15 cellular contexts compared by ENCODE assay signal in the genomic region with DNA sequence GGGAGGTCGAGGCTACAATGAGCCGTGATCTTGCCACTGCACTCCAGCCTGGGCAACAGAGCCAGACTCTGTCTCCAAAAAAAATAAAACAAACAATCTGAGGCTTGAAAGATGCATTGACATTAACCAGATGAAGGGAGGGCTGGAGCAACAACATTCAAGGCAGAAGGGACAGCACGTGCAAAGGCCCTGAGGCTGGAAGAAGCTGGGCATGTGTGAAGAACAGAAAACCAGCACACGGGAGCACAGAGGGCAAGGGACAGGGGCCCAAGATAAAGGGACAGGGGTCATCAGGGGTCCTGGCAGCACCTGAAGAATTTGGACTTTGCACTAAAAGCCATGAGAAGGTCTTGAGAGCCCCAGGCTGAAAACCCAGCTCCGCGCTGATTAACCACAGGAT. TPM values are rescaled to one million over a fixed set of nuclear protein-coding genes. Genes with fewer than 3 reads are reported as not detected.
DNase-seq lines count a peak whose midpoint lies in the region; ATAC-seq, FAIRE-seq and TF ChIP-seq lines count a peak whose summit lies in the region.
"Had no signal": no experiment of that assay in that cellular context is flagged by ENCODE, and none has a peak within 500 bp of the region (broad histone marks: within the 10 kb centered on the region; RNA-seq: fewer than 3 reads in every experiment).

No MANE protein-coding gene starts in this region.

- no peaks in the 10 kb centered on the region for H3K9me3 Mint-ChIP-seq in HFFc6
- H3K9me3 Mint-ChIP-seq in T-cell, result no peaks in the 10 kb centered on the region
- H3K9me3 Mint-ChIP-seq: H9 had no signal

- H3K36me3 ChIP-seq in keratinocyte (ENCODE audit: control insufficient read depth in 2 of 2, extremely low read depth in 1 of 2, insufficient read depth in 2 of 2, low read length in 2 of 2), result peaks cover 0 to 3% of the 10 kb centered on the region in 2 experiments
- H3K36me3 ChIP-seq in smooth muscle cell (ENCODE audit: low read depth), result no peaks in the 10 kb centered on the region
- H3K36me3 ChIP-seq: Peyer's patch had no signal

- H3K4me1 ChIP-seq in keratinocyte (ENCODE audit: control insufficient read depth, extremely low read depth, insufficient read depth, low read length), result peaks cover 54% of the 10 kb centered on the region
- H3K4me1 ChIP-seq in smooth muscle cell (ENCODE audit: low read depth), result peaks cover 14% of the 10 kb centered on the region

- CTCF ChIA-PET in T-cell (lab: Charles Lee), result interaction anchor here in 1 of 2 donors (0.6 kb wide), 1 partner anchor 500 kb away, joined by 6 read pairs; no protein-coding TSS in a partner anchor

- ATAC-seq in T-cell (replicated peaks in 1 of 4), result no peak
- ATAC-seq in HG02852 (IDR thresholded peaks at IDR 0.05; ENCODE audit: unreplicated experiment), result no peak

- H3K9me1 ChIP-seq in keratinocyte (ENCODE audit: control insufficient read depth, extremely low read depth, insufficient read depth, low read length), result no peaks in the 10 kb centered on the region

- H3K36me3 Mint-ChIP-seq in HFFc6 (ENCODE audit: low read depth) (no peaks in the 10 kb centered on the region), T-cell (no peaks in the 10 kb centered on the region)

- H3F3A ChIP-seq in smooth muscle cell (ENCODE audit: low read depth), result peaks cover 19% of the 10 kb centered on the region

- H3K79me2 ChIP-seq in keratinocyte (ENCODE audit: control insufficient read depth, insufficient read depth, low read length), result no peaks in the 10 kb centered on the region
- H3K79me2 ChIP-seq in smooth muscle cell (ENCODE audit: low read depth), result peaks cover 5% of the 10 kb centered on the region

- H3K4me3 Mint-ChIP-seq in HFFc6, result peak overlapping the region; percentile 20; the same call in 1 of the 2 replicates
- no peak overlapping the region for H3K4me3 Mint-ChIP-seq in T-cell
- H3K4me3 Mint-ChIP-seq: H9 had no signal

- no peaks in the 10 kb centered on the region for H3K27me3 ChIP-seq in keratinocyte (ENCODE audit: control insufficient read depth, extremely low read depth, insufficient read depth, low read length)
- no peaks in the 10 kb centered on the region for H3K27me3 ChIP-seq in smooth muscle cell (ENCODE audit: low read depth)
- H3K27me3 ChIP-seq: Peyer's patch had no signal

- peak overlapping the region; percentile 61 for H3K4me2 ChIP-seq in keratinocyte (ENCODE audit: control insufficient read depth, extremely low read depth, insufficient read depth, low read depth, low read length)
- H3K4me2 ChIP-seq in smooth muscle cell, result peak overlapping the region; percentile 14

- H3K27me3 Mint-ChIP-seq in HFFc6 (ENCODE audit: insufficient read depth), result no peaks in the 10 kb centered on the region; the same call in 1 of the 2 replicates
- peaks cover 0 to 10% of the 10 kb centered on the region in 2 donors for H3K27me3 Mint-ChIP-seq in T-cell

- H3K27ac Mint-ChIP-seq in HFFc6, result peak overlapping the region; percentile 81
- H3K27ac Mint-ChIP-seq in T-cell, result no peak overlapping the region
- H3K27ac Mint-ChIP-seq: H9 had no signal

- H2AFZ ChIP-seq in keratinocyte (ENCODE audit: control insufficient read depth, low read length) (no peak overlapping the region), smooth muscle cell (ENCODE audit: low read depth) (no peak overlapping the region)

- peak overlapping the region; percentile 87; the same call in 1 of the 2 replicates for H3K27ac ChIP-seq in VCaP
- H3K27ac ChIP-seq in keratinocyte (ENCODE audit: control insufficient read depth, insufficient read depth, low read length), result peak overlapping the region; percentile 45
- H3K27ac ChIP-seq in smooth muscle cell (ENCODE audit: low read depth), result peak overlapping the region; percentile 91
- H3K27ac ChIP-seq: Peyer's patch had no signal

- H3K4me1 Mint-ChIP-seq in HFFc6 (ENCODE audit: low read depth) (peaks cover 65% of the 10 kb centered on the region), T-cell (peaks cover 9 to 16% (median 10%) of the 10 kb centered on the region in 3 donors)

- no peaks in the 10 kb centered on the region for H4K20me1 ChIP-seq in keratinocyte (ENCODE audit: control insufficient read depth, extremely low read depth, insufficient read depth, low read length)
- H4K20me1 ChIP-seq in smooth muscle cell (ENCODE audit: low read depth), result no peaks in the 10 kb centered on the region

- no peak for FAIRE-seq in keratinocyte (lab: Jason Lieb, UNC)

- DNase-seq in HFFc6, result no peak
- no peak for DNase-seq in keratinocyte (ENCODE audit: low read depth, low spot score)
- DNase-seq in smooth muscle cell (lab: John Stamatoyannopoulos, UW; ENCODE audit: unreplicated experiment), result no peak
- DNase-seq in T-cell, result no peak
- no peak for DNase-seq in NCI-H748 treated with DMSO at 0.1 percent for 48 hours (lab: John Stamatoyannopoulos, UW)
- DNase-seq: COR-L47, DMS53, H9, NCI-H1436, NCI-H2081 treated with DMSO at 0.1 percent for 48 hours, NCI-H510A, Peyer's patch, SHP77 had no signal

- 74% methylated on average over 6 of the region's 6 CpGs for WGBS in smooth muscle cell (ENCODE audit: low lambda C conversion rate)

- no peak overlapping the region for H3K4me3 ChIP-seq in keratinocyte (ENCODE audit: control insufficient read depth in 2 of 3, extremely low read depth in 1 of 3, insufficient read depth in 2 of 3, low read depth in 1 of 3, low read length in 3 of 3)
- H3K4me3 ChIP-seq in smooth muscle cell, result no peak overlapping the region
- H3K4me3 ChIP-seq: Peyer's patch had no signal

- H3K9ac ChIP-seq in keratinocyte (ENCODE audit: control insufficient read depth, extremely low read depth, insufficient read depth, low read length), result peak overlapping the region; percentile 14
- H3K9ac ChIP-seq in smooth muscle cell (ENCODE audit: low read depth), result peak overlapping the region; percentile 70

- no peaks in the 10 kb centered on the region for H3K9me3 ChIP-seq in keratinocyte (ENCODE audit: control insufficient read depth, low read depth, low read length)
- no peaks in the 10 kb centered on the region for H3K9me3 ChIP-seq in smooth muscle cell (replicated peaks; ENCODE audit: low read depth)
- H3K9me3 ChIP-seq: Peyer's patch had no signal

- TF ChIP-seq CTCF in HFFc6 (IDR thresholded peaks at IDR 0.05), result no peak
- no peak for TF ChIP-seq CTCF in VCaP (conservative IDR thresholded peaks at IDR 0.05)
- TF ChIP-seq CTCF in keratinocyte (optimal IDR thresholded peaks at IDR 0.05 in 1 of 3, IDR thresholded peaks at IDR 0.05 in 1 of 3, conservative IDR thresholded peaks at IDR 0.05 in 1 of 3; ENCODE audit: extremely low read depth in 1 of 3, insufficient read depth in 2 of 3, low read length in 3 of 3), result no peak
- TF ChIP-seq CTCF in smooth muscle cell (IDR thresholded peaks at IDR 0.05; ENCODE audit: borderline replicate concordance, insufficient read depth, poor library complexity, severe bottlenecking), result no peak

- dilution Hi-C loops in keratinocyte (cut with MboI; ENCODE audit: extremely low pct_ligation_motif_present, low sequenced_read_pairs), result no loop called here

- POLR2A ChIA-PET in T-cell (lab: Charles Lee), result no interaction called here

RNA-seq across cellular contexts. Expression of a gene that starts 3.3 kb away (rescaled TPM):
- total RNA-seq in HFFc6 (2021; fragmentation: NEBNext Ultra II Directional; extraction: Animal tissue kit (Norgen Biotek cat#: 25700)), result 10 to 100 TPM; 11.3 to 29.6 (median 26.0) TPM
- 16.3 to 34.1 TPM (median 19.7 TPM) in 3 replicates for polyA plus RNA-seq in keratinocyte
- polyA plus RNA-seq in keratinocyte (2011; ENCODE audit: low read depth), result 0.57 TPM
- 24.6 and 32.8 TPM in 2 replicates for polyA plus RNA-seq in keratinocyte (2011; cell fraction: cytosol; rRNA removed)
- polyA plus RNA-seq in keratinocyte (2011; cell fraction: nucleus; rRNA removed), result 20.4 and 25.6 TPM in 2 replicates
- 6.8 and 13.1 TPM in 2 replicates for polyA plus RNA-seq in keratinocyte (2012; ENCODE audit: low replicate concordance)
- 21.0 to 32.4 TPM (median 24.9 TPM) in 3 replicates for polyA minus RNA-seq in keratinocyte
- polyA minus RNA-seq in keratinocyte (2011; cell fraction: cytosol; rRNA and poly(A)+ RNA removed), result 32.6 TPM
- polyA minus RNA-seq in keratinocyte (2011; cell fraction: nucleus; rRNA and poly(A)+ RNA removed), result 22.3 and 23.9 TPM in 2 replicates
- total RNA-seq in smooth muscle cell, result 36.9 and 49.5 TPM in 2 replicates
- 69.6 and 176 TPM in 2 replicates for polyA plus RNA-seq in smooth muscle cell
- total RNA-seq in T-cell, result not detected

RNA-seq across cellular contexts. Expression of a gene that starts 53.4 kb away (rescaled TPM):
- 10 to 100 TPM; 31.6 to 43.1 (median 36.1) TPM for total RNA-seq in HFFc6 (2021; fragmentation: NEBNext Ultra II Directional; extraction: Animal tissue kit (Norgen Biotek cat#: 25700))
- polyA plus RNA-seq in keratinocyte (24.2 to 26.5 TPM (median 26.3 TPM) in 3 replicates), smooth muscle cell (10.3 and 13.8 TPM in 2 replicates)
- 17.8 TPM for polyA plus RNA-seq in keratinocyte (2011; ENCODE audit: low read depth)
- 11.6 and 14.1 TPM in 2 replicates for polyA plus RNA-seq in keratinocyte (2011; cell fraction: cytosol; rRNA removed)
- 47.0 and 48.2 TPM in 2 replicates for polyA plus RNA-seq in keratinocyte (2011; cell fraction: nucleus; rRNA removed)
- polyA plus RNA-seq in keratinocyte (2012; ENCODE audit: low replicate concordance), result 16.2 and 17.2 TPM in 2 replicates
- 13.1 to 23.3 TPM (median 17.9 TPM) in 3 replicates for polyA minus RNA-seq in keratinocyte
- 11.5 TPM for polyA minus RNA-seq in keratinocyte (2011; cell fraction: cytosol; rRNA and poly(A)+ RNA removed)
- 25.7 and 39.6 TPM in 2 replicates for polyA minus RNA-seq in keratinocyte (2011; cell fraction: nucleus; rRNA and poly(A)+ RNA removed)
- total RNA-seq in smooth muscle cell (43.4 and 60.0 TPM in 2 replicates), T-cell (10 to 100 TPM; 19.3 to 31.0 (median 26.4) TPM)

Comparison
In these comparisons a context has a peak if more than half of its experiments do, and no peak if none do; other contexts are left out.
1. RNA of a gene that starts 3.3 kb away (total RNA-seq): 36.9 to 49.5 TPM in smooth muscle cell and 11.3 to 29.6 TPM in HFFc6; not detected in T-cell; every median in the first group is over 10 times any median in the second.
2. Peak in every context shown above with its lines, with median percentiles within 50 percentile points of each other: H3K27ac ChIP-seq.